20 cellular contexts compared by ENCODE assay signal in the genomic region with DNA sequence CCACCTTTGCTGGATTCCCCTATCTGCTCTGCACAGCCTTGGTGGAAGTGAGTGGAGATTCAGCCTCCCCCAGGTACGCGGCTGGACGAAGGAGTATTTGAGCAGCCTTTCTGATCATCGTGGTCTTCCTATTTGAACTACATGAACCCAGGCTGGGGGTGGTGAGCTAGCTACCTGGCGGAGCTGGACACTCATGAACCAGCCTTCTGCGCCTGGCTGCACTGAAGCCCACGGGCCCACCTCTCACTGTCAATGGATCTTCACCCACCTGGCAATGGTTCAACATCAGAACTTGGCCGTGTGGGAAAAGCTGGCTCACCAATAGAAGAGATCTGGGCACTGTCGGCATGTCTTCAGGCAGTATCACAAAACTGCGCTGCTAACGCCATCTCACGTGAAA. TPM values are rescaled to one million over a fixed set of nuclear protein-coding genes. Genes with fewer than 3 reads are reported as not detected.
DNase-seq lines count a peak whose midpoint lies in the region; ATAC-seq and TF ChIP-seq lines count a peak whose summit lies in the region.
"Had no signal": no experiment of that assay in that cellular context is flagged by ENCODE, and none has a peak within 500 bp of the region (broad histone marks: within the 10 kb centered on the region; RNA-seq: fewer than 3 reads in every experiment).

No MANE protein-coding gene starts in this region.

- H3K36me3 Mint-ChIP-seq in activated T-cell treated with anti-CD3 and anti-CD28 coated beads, Interleukin-2, amount 50 U/mL, for 24 hours (ENCODE audit: low read depth): peaks cover 80% of the 10 kb centered on the region
- peaks cover 57% of the 10 kb centered on the region for H3K36me3 Mint-ChIP-seq in activated CD4-positive, alpha-beta memory T cell treated with anti-CD3 and anti-CD28 coated beads, Interleukin-2, amount 10 ng/mL, durations not matched to agents 7 days and 5 days (ENCODE audit: low read depth)

- H3K4me1 ChIP-seq in colonic mucosa: no peaks in the 10 kb centered on the region

- TF ChIP-seq CTCF in colonic mucosa (IDR thresholded peaks at IDR 0.05): no peak

- POLR2A ChIA-PET in activated CD4-positive, alpha-beta memory T cell treated with anti-CD3 and anti-CD28 coated beads, Interleukin-2, amount 10 ng/mL, durations not matched to agents 7 days and 5 days (lab: Charles Lee): interaction anchor here (1.1 kb wide), 1 partner anchor 38 kb away, joined by 3 read pairs; no protein-coding TSS in a partner anchor

- no peaks in the 10 kb centered on the region for H3K36me3 ChIP-seq in colonic mucosa

- H3K9me3 Mint-ChIP-seq in activated T-cell treated with anti-CD3 and anti-CD28 coated beads, Interleukin-2, amount 50 U/mL, for 24 hours: peaks cover 22% of the 10 kb centered on the region
- H3K9me3 Mint-ChIP-seq in activated CD4-positive, alpha-beta memory T cell treated with anti-CD3 and anti-CD28 coated beads, Interleukin-2, amount 10 ng/mL, durations not matched to agents 7 days and 5 days: peaks cover 41% of the 10 kb centered on the region

- peaks cover 7% of the 10 kb centered on the region for H3K4me1 Mint-ChIP-seq in activated T-cell treated with anti-CD3 and anti-CD28 coated beads, Interleukin-2, amount 50 U/mL, for 24 hours (ENCODE audit: low read depth)
- no peaks in the 10 kb centered on the region for H3K4me1 Mint-ChIP-seq in activated CD4-positive, alpha-beta memory T cell treated with anti-CD3 and anti-CD28 coated beads, Interleukin-2, amount 10 ng/mL, durations not matched to agents 7 days and 5 days

- H3K27ac Mint-ChIP-seq in activated T-cell treated with anti-CD3 and anti-CD28 coated beads, Interleukin-2, amount 50 U/mL, for 24 hours: no peak overlapping the region
- H3K27ac Mint-ChIP-seq in activated CD4-positive, alpha-beta memory T cell treated with anti-CD3 and anti-CD28 coated beads, Interleukin-2, amount 10 ng/mL, durations not matched to agents 7 days and 5 days: no peak overlapping the region
- H3K27ac Mint-ChIP-seq: CD4-positive, alpha-beta T cell had no signal

- no peak overlapping the region for H3K27ac ChIP-seq in colonic mucosa

- H3K27me3 Mint-ChIP-seq in activated T-cell treated with anti-CD3 and anti-CD28 coated beads, Interleukin-2, amount 50 U/mL, for 24 hours: no peaks in the 10 kb centered on the region
- H3K27me3 Mint-ChIP-seq in activated CD4-positive, alpha-beta memory T cell treated with anti-CD3 and anti-CD28 coated beads, Interleukin-2, amount 10 ng/mL, durations not matched to agents 7 days and 5 days: no peaks in the 10 kb centered on the region
- H3K27me3 Mint-ChIP-seq: CD4-positive, alpha-beta T cell had no signal

- peak; percentile 20 for DNase-seq in activated T-cell treated with anti-CD3 and anti-CD28 coated beads, Interleukin-2, amount 50 U/mL, for 24 hours
- no peak for DNase-seq in activated T-cell treated with anti-CD3 and anti-CD28 coated beads, Interleukin-2, amount 50 U/mL, for 48 hours
- DNase-seq in activated CD4-positive, alpha-beta memory T cell treated with anti-CD3 and anti-CD28 coated beads, Interleukin-2, amount 10 ng/mL, durations not matched to agents 7 days and 5 days: peak; percentile 3
- peak; percentile 57 for DNase-seq in mesenteric fat pad (ENCODE audit: low spot score)
- DNase-seq in stimulated activated CD8-positive, alpha-beta memory T cell treated with anti-CD3 and anti-CD28 coated beads, Interleukin-4, amount 100 ng/mL, for 48 hours: peak; percentile 14
- DNase-seq in colonic mucosa: no peak
- no peak for DNase-seq in kidney tubule cell (ENCODE audit: low spot score)
- DNase-seq: CD4-positive, alpha-beta T cell; NCI-H1092; NCI-H1417 treated with DMSO at 0.1 percent for 48 hours; NCI-H187; NCI-H2081 treated with DMSO at 0.1 percent for 48 hours; NCI-H2171; NCI-H226; NCI-H510A; NCI-H69; RPMI8226; SHP77 treated with DMSO at 0.1 percent for 48 hours had no signal

- no peaks in the 10 kb centered on the region for H3K9me3 ChIP-seq in colonic mucosa

- CTCF ChIA-PET in activated CD4-positive, alpha-beta memory T cell treated with anti-CD3 and anti-CD28 coated beads, Interleukin-2, amount 10 ng/mL, durations not matched to agents 7 days and 5 days (lab: Charles Lee): interaction anchor here (1.9 kb wide), 1 partner anchor 8 kb away, joined by 6 read pairs; no protein-coding TSS in a partner anchor

- no peaks in the 10 kb centered on the region for H3K27me3 ChIP-seq in colonic mucosa
- H3K27me3 ChIP-seq: BLaER1 had no signal

- no peak overlapping the region for H3K9ac ChIP-seq in colonic mucosa (ENCODE audit: low read depth in 2 of 2, low read length in 2 of 2)
- H3K9ac ChIP-seq: BLaER1 had no signal

- H3K4me3 Mint-ChIP-seq in activated T-cell treated with anti-CD3 and anti-CD28 coated beads, Interleukin-2, amount 50 U/mL, for 24 hours: no peak overlapping the region
- H3K4me3 Mint-ChIP-seq in activated CD4-positive, alpha-beta memory T cell treated with anti-CD3 and anti-CD28 coated beads, Interleukin-2, amount 10 ng/mL, durations not matched to agents 7 days and 5 days: no peak overlapping the region
- H3K4me3 Mint-ChIP-seq: CD4-positive, alpha-beta T cell had no signal

- ATAC-seq in HG02610 (IDR thresholded peaks at IDR 0.05; ENCODE audit: unreplicated experiment): no peak

- H3K4me3 ChIP-seq in colonic mucosa: no peak overlapping the region
- H3K4me3 ChIP-seq: BLaER1 had no signal

- intact Hi-C loops in colonic mucosa (cut with DNase I): no loop called here

RNA-seq across cellular contexts. Expression of a gene that starts 35.4 kb away (rescaled TPM):
- 10 to 100 TPM; 28.2 to 31.5 TPM for total RNA-seq in activated CD4-positive, alpha-beta memory T cell treated with anti-CD3 and anti-CD28 coated beads, Interleukin-2, amount 10 ng/mL, durations not matched to agents 7 days and 5 days
- total RNA-seq in mesenteric fat pad (11.4 TPM), colonic mucosa (10 to 100 TPM; 12.3 to 18.1 TPM)

RNA-seq across cellular contexts. Expression of a gene that starts 37.8 kb away (rescaled TPM):
- total RNA-seq in activated CD4-positive, alpha-beta memory T cell treated with anti-CD3 and anti-CD28 coated beads, Interleukin-2, amount 10 ng/mL, durations not matched to agents 7 days and 5 days: 1 to 10 TPM; 7.9 to 9.3 TPM
- total RNA-seq in mesenteric fat pad: 3.8 TPM
- total RNA-seq in colonic mucosa: 1 to 10 TPM; 3.9 to 5.3 TPM

RNA-seq across cellular contexts. Expression of a gene that starts 45.9 kb away (rescaled TPM):
- total RNA-seq in activated CD4-positive, alpha-beta memory T cell treated with anti-CD3 and anti-CD28 coated beads, Interleukin-2, amount 10 ng/mL, durations not matched to agents 7 days and 5 days: 100 to 1,000 TPM; 135 to 144 TPM
- total RNA-seq in mesenteric fat pad (69.9 TPM), colonic mucosa (100 to 1,000 TPM in 1 of 2 donors, 10 to 100 TPM in 1; 87.2 to 108 TPM)

Comparison
In these comparisons a context has a peak if more than half of its experiments do, and no peak if none do; other contexts are left out.
1. DNase-seq: peak in activated T-cell treated with anti-CD3 and anti-CD28 coated beads, Interleukin-2, amount 50 U/mL, for 24 hours (single experiment), activated CD4-positive, alpha-beta memory T cell treated with anti-CD3 and anti-CD28 coated beads, Interleukin-2, amount 10 ng/mL, durations not matched to agents 7 days and 5 days (single experiment), mesenteric fat pad (single experiment) and stimulated activated CD8-positive, alpha-beta memory T cell treated with anti-CD3 and anti-CD28 coated beads, Interleukin-4, amount 100 ng/mL, for 48 hours (single experiment); none in activated T-cell treated with anti-CD3 and anti-CD28 coated beads, Interleukin-2, amount 50 U/mL, for 48 hours (0 of 2), colonic mucosa (single experiment) and kidney tubule cell (single experiment).